ENCODE assay signal across 9 cellular contexts in genomic region chr6:87029711-87030314, GRCh38.
DNase-seq lines count a peak whose midpoint lies in the region; ATAC-seq and TF ChIP-seq lines count a peak whose summit lies in the region.
"Had no signal": no experiment of that assay in that cellular context is flagged by ENCODE, and none has a peak within 500 bp of the region (broad histone marks: within the 10 kb centered on the region; RNA-seq: fewer than 3 reads in every experiment).

No MANE protein-coding gene starts in this region.

- CTCF ChIA-PET in IMR-90 (lab: Yijun Ruan, JAX): no interaction called here

- no peak overlapping the region for H3K4me2 ChIP-seq in DOHH2 (ENCODE audit: low read length)
- no peak overlapping the region for H3K4me2 ChIP-seq in IMR-90 (ENCODE audit: low read depth, low read length)

- H3K14ac ChIP-seq in IMR-90 (replicated peaks; ENCODE audit: low read depth, low read length): no peak overlapping the region

- in situ Hi-C loops in IMR-90 (cut with MboI; ENCODE audit: low sequenced_read_pairs) (no loop called here), SK-MEL-5 (cut with HindIII; ENCODE audit: low pct_unique_long_range_greater_than_20kb, low sequenced_read_pairs) (no loop called here)

- H3K27me3 ChIP-seq in DOHH2 (ENCODE audit: control insufficient read depth, low read length): peaks cover 18% of the 10 kb centered on the region; the same call in 1 of the 2 replicates
- no peaks in the 10 kb centered on the region for H3K27me3 ChIP-seq in IMR-90 (ENCODE audit: control insufficient read depth, insufficient read depth, low read length)
- no peaks in the 10 kb centered on the region for H3K27me3 ChIP-seq in foreskin keratinocyte

- peak; percentile 76 for TF ChIP-seq CTCF in DOHH2 (IDR thresholded peaks at IDR 0.05; ENCODE audit: low read depth, low read length, poor library complexity, severe bottlenecking)
- peak; percentile 60 for TF ChIP-seq CTCF in IMR-90 (conservative IDR thresholded peaks at IDR 0.05; ENCODE audit: low read depth, low read length)
- peak; percentile 66 for TF ChIP-seq CTCF in foreskin keratinocyte (conservative IDR thresholded peaks at IDR 0.05)

- H3K9me3 ChIP-seq in DOHH2 (ENCODE audit: control insufficient read depth, insufficient read depth, low read length) (no peaks in the 10 kb centered on the region), IMR-90 (ENCODE audit: control insufficient read depth, insufficient read depth, low read length) (no peaks in the 10 kb centered on the region)

- no peak overlapping the region for H2AK5ac ChIP-seq in IMR-90 (ENCODE audit: low read depth, low read length)

- H3K56ac ChIP-seq in IMR-90 (ENCODE audit: extremely low read depth, insufficient read depth, low read length): no peak overlapping the region

- no peak overlapping the region for H2BK20ac ChIP-seq in IMR-90 (ENCODE audit: low read depth, low read length)

- peak; percentile 33 for TF ChIP-seq RAD21 in IMR-90 (IDR thresholded peaks at IDR 0.05; ENCODE audit: low read length)

- H3K23ac ChIP-seq in IMR-90 (ENCODE audit: low read depth, low read length): no peak overlapping the region

- POLR2A ChIA-PET in IMR-90 (lab: Charles Lee; ENCODE audit: unreplicated experiment): no interaction called here

- H3K9ac ChIP-seq in IMR-90 (ENCODE audit: low read depth, low read length): no peak overlapping the region

- H4K5ac ChIP-seq in IMR-90 (ENCODE audit: low read depth, low read length): no peak overlapping the region

- no peak overlapping the region for H2AK9ac ChIP-seq in IMR-90 (replicated peaks; ENCODE audit: low read depth, low read length, poor library complexity)

- no peaks in the 10 kb centered on the region for H3K9me1 ChIP-seq in IMR-90 (ENCODE audit: insufficient read depth, low read length)

- H4K91ac ChIP-seq in IMR-90 (ENCODE audit: insufficient read depth, low read depth, low read length): no peak overlapping the region

- H2BK5ac ChIP-seq in IMR-90 (ENCODE audit: low read depth, low read length, poor library complexity, severe bottlenecking): no peak overlapping the region

- no peaks in the 10 kb centered on the region for H3F3A ChIP-seq in DOHH2 (ENCODE audit: control insufficient read depth, insufficient read depth)

- intact Hi-C loops in IMR-90 (cut with micrococcal nuclease): loop anchor here (2.0 kb wide), 2 partner anchors 1107 to 1273 kb away; no protein-coding TSS in a partner anchor

- H2AFZ ChIP-seq in IMR-90 (replicated peaks; ENCODE audit: low read length, poor library complexity): no peak overlapping the region

- H3K36me3 ChIP-seq in DOHH2 (ENCODE audit: control insufficient read depth, low read length) (no peaks in the 10 kb centered on the region), IMR-90 (ENCODE audit: control insufficient read depth, insufficient read depth, low read length) (no peaks in the 10 kb centered on the region)

- no peaks in the 10 kb centered on the region for H3K4me1 ChIP-seq in DOHH2 (ENCODE audit: control insufficient read depth, low read length)
- H3K4me1 ChIP-seq in IMR-90 (ENCODE audit: control insufficient read depth, insufficient read depth, low read length): no peaks in the 10 kb centered on the region
- H3K4me1 ChIP-seq in foreskin keratinocyte: no peaks in the 10 kb centered on the region

- no peak for TF ChIP-seq POLR2A in IMR-90 (IDR thresholded peaks at IDR 0.05; ENCODE audit: low read depth, low read length)

- ATAC-seq in IMR-90 (ENCODE audit: low read depth): peak; percentile 85
- peak; percentile 71 for ATAC-seq in foreskin keratinocyte
- ATAC-seq in GM18520 (IDR thresholded peaks at IDR 0.05; ENCODE audit: unreplicated experiment): no peak
- no peak for ATAC-seq in stimulated activated naive CD8-positive, alpha-beta T cell treated with anti-CD3 and anti-CD28 coated beads, Interleukin-15, Interleukin-2, amounts not matched to agents 100 U/mL and 50 U/mL, for 24 hours

- no peak overlapping the region for H2BK120ac ChIP-seq in IMR-90 (ENCODE audit: low read depth, low read length)

- no peak overlapping the region for H3K4ac ChIP-seq in IMR-90 (ENCODE audit: low read depth, low read length)

- no CpG with 5 or more reads among the region's 3 CpGs for WGBS in IMR-90 (ENCODE audit: extremely low coverage in 2 of 2, insufficient read length in 1 of 2), 2 experiments

- no peaks in the 10 kb centered on the region for H3K9me2 ChIP-seq in DOHH2 (replicated peaks; ENCODE audit: control insufficient read depth, low read length)

- H4K20me1 ChIP-seq in DOHH2 (ENCODE audit: control insufficient read depth, insufficient read depth, low read depth, low read length) (no peaks in the 10 kb centered on the region), IMR-90 (ENCODE audit: insufficient read depth, low read length) (no peaks in the 10 kb centered on the region)

- no peak overlapping the region for H3K18ac ChIP-seq in IMR-90 (ENCODE audit: low read depth, low read length)

- H3K4me3 ChIP-seq in DOHH2 (ENCODE audit: low read length) (no peak overlapping the region), IMR-90 (ENCODE audit: insufficient read depth, low read depth, low read length) (no peak overlapping the region)
- H3K4me3 ChIP-seq: skin epidermis had no signal

- H3K79me2 ChIP-seq in DOHH2 (ENCODE audit: control insufficient read depth, low read length): no peaks in the 10 kb centered on the region

- H3K27ac ChIP-seq in DOHH2 (ENCODE audit: low read depth, low read length): no peak overlapping the region
- no peak overlapping the region for H3K27ac ChIP-seq in IMR-90 (ENCODE audit: insufficient read depth, low read length)
- no peak overlapping the region for H3K27ac ChIP-seq in foreskin keratinocyte
- H3K27ac ChIP-seq: skin epidermis had no signal

- dilution Hi-C loops in IMR-90 (cut with HindIII; ENCODE audit: low sequenced_read_pairs, unreplicated experiment): no loop called here

- no peak overlapping the region for H4K8ac ChIP-seq in IMR-90 (ENCODE audit: low read depth in 2 of 2, low read length in 2 of 2)

- DNase-seq in IMR-90 (peak; percentile 72), SK-MEL-5 (ENCODE audit: low read depth, low spot score) (peak; percentile 65), foreskin keratinocyte (peak; percentile 2 to 38), stromal cell of bone marrow (ENCODE audit: low read depth) (peak; percentile 21), T-helper 9 cell (no peak)
- DNase-seq in stimulated activated naive CD8-positive, alpha-beta T cell treated with anti-CD3 and anti-CD28 coated beads, Interleukin-15, Interleukin-2, amounts not matched to agents 100 U/mL and 50 U/mL, for 24 hours: no peak

- no peak overlapping the region for H2BK15ac ChIP-seq in IMR-90 (ENCODE audit: low read depth, low read length)

- BruUV-seq in IMR-90 (replicated peaks; lab: Mats Ljungman, UMichigan): no TSS peak

- H3K79me1 ChIP-seq in IMR-90 (ENCODE audit: low read depth in 1 of 2, low read length in 2 of 2): no peaks in the 10 kb centered on the region

TF ChIP-seq in IMR-90, 13 proteins besides CTCF, POLR2A, EP300 and RAD21:
- no peak for TF ChIP-seq MXI1 (IDR thresholded peaks at IDR 0.05; ENCODE audit: borderline replicate concordance, low read depth, low read length)
- peak; percentile 33; the same call in 1 of the 2 replicates for TF ChIP-seq SMC3 (IDR thresholded peaks at IDR 0.05; ENCODE audit: low read depth, low read length)

Comparison
In these comparisons a context has a peak if more than half of its experiments do, and no peak if none do; other contexts are left out.
1. ATAC-seq: peak in IMR-90 (single experiment) and foreskin keratinocyte (single experiment); none in GM18520 (single experiment) and stimulated activated naive CD8-positive, alpha-beta T cell treated with anti-CD3 and anti-CD28 coated beads, Interleukin-15, Interleukin-2, amounts not matched to agents 100 U/mL and 50 U/mL, for 24 hours (single experiment).
2. DNase-seq: peak in IMR-90 (single experiment), SK-MEL-5 (single experiment), foreskin keratinocyte (2 of 2) and stromal cell of bone marrow (single experiment); none in T-helper 9 cell (single experiment) and stimulated activated naive CD8-positive, alpha-beta T cell treated with anti-CD3 and anti-CD28 coated beads, Interleukin-15, Interleukin-2, amounts not matched to agents 100 U/mL and 50 U/mL, for 24 hours (single experiment).
3. Peak in every context shown above with its lines, with median percentiles within 50 percentile points of each other: CTCF ChIP-seq.